Comparison of ENCODE assay signal across 1 cellular context in the genomic region with DNA sequence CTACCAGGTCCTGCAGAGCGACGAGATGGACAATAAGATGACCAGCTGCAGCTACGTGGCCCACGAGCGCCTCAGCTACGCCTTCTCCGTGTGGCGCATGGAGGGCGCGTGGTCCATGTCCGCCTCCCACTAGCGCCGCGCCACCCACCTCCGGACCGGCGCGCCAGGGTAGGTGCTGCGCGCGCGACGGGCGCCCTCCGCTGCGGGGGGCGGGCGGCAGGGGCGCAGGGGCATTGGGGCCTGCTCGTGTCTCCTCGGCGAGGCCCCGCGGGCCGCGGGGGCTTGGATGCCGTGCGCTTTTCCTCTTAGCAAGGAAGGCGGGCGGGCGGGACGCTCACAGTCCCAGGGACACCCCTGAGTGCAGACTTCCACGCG.
TF ChIP-seq lines count a peak whose summit lies in the region.

No MANE protein-coding gene starts in this region.

TF ChIP-seq in SK-N-SH treated with all-trans-retinoic acid at 6 μM for 48 hours, 23 proteins besides CTCF, POLR2A, EP300 and RAD21 (continued from another document):
- TF ChIP-seq, protein P1, sequence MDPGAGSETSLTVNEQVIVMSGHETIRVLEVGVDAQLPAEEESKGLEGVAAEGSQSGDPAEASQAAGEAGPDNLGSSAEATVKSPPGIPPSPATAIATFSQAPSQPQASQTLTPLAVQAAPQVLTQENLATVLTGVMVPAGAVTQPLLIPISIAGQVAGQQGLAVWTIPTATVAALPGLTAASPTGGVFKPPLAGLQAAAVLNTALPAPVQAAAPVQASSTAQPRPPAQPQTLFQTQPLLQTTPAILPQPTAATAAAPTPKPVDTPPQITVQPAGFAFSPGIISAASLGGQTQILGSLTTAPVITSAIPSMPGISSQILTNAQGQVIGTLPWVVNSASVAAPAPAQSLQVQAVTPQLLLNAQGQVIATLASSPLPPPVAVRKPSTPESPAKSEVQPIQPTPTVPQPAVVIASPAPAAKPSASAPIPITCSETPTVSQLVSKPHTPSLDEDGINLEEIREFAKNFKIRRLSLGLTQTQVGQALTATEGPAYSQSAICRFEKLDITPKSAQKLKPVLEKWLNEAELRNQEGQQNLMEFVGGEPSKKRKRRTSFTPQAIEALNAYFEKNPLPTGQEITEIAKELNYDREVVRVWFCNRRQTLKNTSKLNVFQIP (CRISPR knock-in tag; IDR thresholded peaks at IDR 0.05; ENCODE audit: borderline replicate concordance, low read depth): no peak
- TF ChIP-seq CSDC2 (CRISPR knock-in tag; IDR thresholded peaks at IDR 0.05) (no peak), ARNTL (CRISPR knock-in tag; IDR thresholded peaks at IDR 0.05; ENCODE audit: borderline replicate concordance, low read depth) (no peak)
